In the genomic region with DNA sequence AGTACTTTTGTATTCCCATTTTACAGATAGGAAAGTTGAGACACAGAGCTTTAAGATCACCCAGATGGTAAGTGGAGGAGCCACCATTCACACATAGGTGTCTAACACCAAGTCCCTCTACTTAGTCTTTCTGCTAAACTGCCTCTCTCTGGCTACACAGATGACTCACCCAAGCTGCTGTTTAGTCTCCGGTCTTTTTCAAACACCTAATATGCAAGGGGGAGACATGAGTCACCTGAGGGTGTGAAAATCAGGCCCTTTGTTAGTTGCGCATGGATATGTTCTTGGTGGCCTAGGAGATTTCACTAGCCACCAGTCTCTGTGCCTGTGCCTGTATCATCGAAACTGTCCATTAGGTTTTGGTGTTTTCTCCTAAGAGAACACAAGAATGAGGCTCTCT, we compare ENCODE assay signal across 13 cellular contexts.
DNase-seq lines count a peak whose midpoint lies in the region; ATAC-seq, FAIRE-seq and TF ChIP-seq lines count a peak whose summit lies in the region.
"Had no signal": no experiment of that assay in that cellular context is flagged by ENCODE, and none has a peak within 500 bp of the region (broad histone marks: within the 10 kb centered on the region; RNA-seq: fewer than 3 reads in every experiment).

No MANE protein-coding gene starts in this region.

- H3K9me2 ChIP-seq in PC-3 (replicated peaks; ENCODE audit: low read length): no peaks in the 10 kb centered on the region

- H3K36me3 Mint-ChIP-seq in MCF 10A (ENCODE audit: insufficient read depth, unreplicated experiment): no peaks in the 10 kb centered on the region

- CTCF ChIA-PET in MCF 10A (lab: Yijun Ruan, JAX): interaction anchor here (0.9 to 1.1 kb wide), 2 partner anchors 16 to 406 kb away, joined by 3 to 5 read pairs; no protein-coding TSS in a partner anchor
- CTCF ChIA-PET in PC-3 (lab: Charles Lee): no interaction called here

- no peak overlapping the region for H3K27ac Mint-ChIP-seq in MCF 10A (ENCODE audit: low read depth, unreplicated experiment)
- H3K27ac Mint-ChIP-seq: memory B cell; T-helper 1 cell treated with Interleukin-12 subunit alpha and Interleukin-12 subunit beta and Interleukin-4 antibody, amounts not matched to agents 30 μg/mL and 1 μg/mL, for 36 hours had no signal

- POLR2A ChIA-PET in MCF 10A (lab: Yijun Ruan, JAX): no interaction called here
- POLR2A ChIA-PET in PC-3 (lab: Charles Lee; ENCODE audit: unreplicated experiment): no interaction called here

- TF ChIP-seq POLR2A in breast epithelium (IDR thresholded peaks at IDR 0.05): no peak

- no peak overlapping the region for H3K4me3 Mint-ChIP-seq in MCF 10A (ENCODE audit: unreplicated experiment)
- H3K4me3 Mint-ChIP-seq: memory B cell; T-helper 1 cell treated with Interleukin-12 subunit alpha and Interleukin-12 subunit beta and Interleukin-4 antibody, amounts not matched to agents 30 μg/mL and 1 μg/mL, for 36 hours had no signal

- H3K36me3 ChIP-seq in breast epithelium: no peaks in the 10 kb centered on the region
- no peaks in the 10 kb centered on the region for H3K36me3 ChIP-seq in PC-3 (ENCODE audit: low read depth, low read length)
- H3K36me3 ChIP-seq: cardiac muscle cell had no signal

- FAIRE-seq in urothelium cell line (lab: Jason Lieb, UNC): peak; percentile 37

- ATAC-seq in PC-3 (no peak), GM19023 (IDR thresholded peaks at IDR 0.05; ENCODE audit: unreplicated experiment) (no peak)

- no peak overlapping the region for H2AFZ ChIP-seq in PC-3 (ENCODE audit: low read length)

- no peak for TF ChIP-seq CTCF in MCF 10A (IDR thresholded peaks at IDR 0.05; ENCODE audit: unreplicated experiment)
- TF ChIP-seq CTCF in breast epithelium (IDR thresholded peaks at IDR 0.05): no peak
- no peak for TF ChIP-seq CTCF in PC-3 (conservative IDR thresholded peaks at IDR 0.05; ENCODE audit: low read depth, low read length)

- no peak overlapping the region for H3K4me2 ChIP-seq in PC-3 (ENCODE audit: low read length)
- H3K4me2 ChIP-seq: KMS-11 had no signal

- H3K4me1 ChIP-seq in breast epithelium (no peaks in the 10 kb centered on the region), PC-3 (ENCODE audit: insufficient read depth, low read length) (no peaks in the 10 kb centered on the region)

- H3K4me1 Mint-ChIP-seq in MCF 10A (ENCODE audit: insufficient read depth, unreplicated experiment): peaks cover 12% of the 10 kb centered on the region

- DNase-seq in MCF 10A (ENCODE audit: unreplicated experiment) (peak; percentile 86), breast epithelium (ENCODE audit: low spot score in 2 of 2) (no peak), PC-3 (peak; percentile 1), glomerular visceral epithelial cell (ENCODE audit: extremely low spot score) (peak; percentile 31), urothelium cell line (ENCODE audit: low spot score) (peak; percentile 69), NCI-H748 treated with DMSO at 0.1 percent for 48 hours (lab: John Stamatoyannopoulos, UW) (no peak)
- no peak for DNase-seq in stimulated activated CD8-positive, alpha-beta memory T cell treated with anti-CD3 and anti-CD28 coated beads, Interleukin-4, amount 100 ng/mL, for 48 hours
- DNase-seq: NCI-H524 treated with DMSO at 0.1 percent for 48 hours had no signal

- no TSS peak for BruUV-seq in MCF 10A (replicated peaks; lab: Mats Ljungman, UMichigan)
- no TSS peak for BruUV-seq in PC-3 (replicated peaks; lab: Mats Ljungman, UMichigan)

- H3K4me3 ChIP-seq in breast epithelium (no peak overlapping the region), PC-3 (ENCODE audit: low read length) (no peak overlapping the region)
- H3K4me3 ChIP-seq: cardiac muscle cell had no signal

- no peaks in the 10 kb centered on the region for H4K20me1 ChIP-seq in PC-3 (ENCODE audit: low read length)

- no peak overlapping the region for H3K9ac ChIP-seq in PC-3 (ENCODE audit: low read length)
- H3K9ac ChIP-seq: KMS-11 had no signal

- intact Hi-C loops in MCF 10A (cut with micrococcal nuclease) (no loop called here), breast epithelium (cut with DNase I; ENCODE audit: low total_unique reads) (no loop called here), PC-3 (cut with micrococcal nuclease) (no loop called here)

- H3K79me2 ChIP-seq in PC-3 (ENCODE audit: low read length): no peaks in the 10 kb centered on the region

- no peaks in the 10 kb centered on the region for H3K9me3 Mint-ChIP-seq in MCF 10A (ENCODE audit: unreplicated experiment)

- H3K9me3 ChIP-seq in breast epithelium (peaks cover 0 to 6% of the 10 kb centered on the region in 2 donors), PC-3 (ENCODE audit: low read length) (no peaks in the 10 kb centered on the region)

- H3K27me3 Mint-ChIP-seq in MCF 10A (ENCODE audit: insufficient read depth, unreplicated experiment): peaks cover 8% of the 10 kb centered on the region
- H3K27me3 Mint-ChIP-seq: memory B cell had no signal

- H3F3A ChIP-seq in PC-3 (ENCODE audit: low read length, unreplicated experiment): no peaks in the 10 kb centered on the region

- H3K27ac ChIP-seq in breast epithelium (no peak overlapping the region), PC-3 (ENCODE audit: low read length) (no peak overlapping the region)
- H3K27ac ChIP-seq: cardiac muscle cell, KMS-11 had no signal

- no peaks in the 10 kb centered on the region for H3K27me3 ChIP-seq in breast epithelium
- H3K27me3 ChIP-seq in PC-3 (ENCODE audit: low read length): no peaks in the 10 kb centered on the region
- H3K27me3 ChIP-seq: cardiac muscle cell had no signal

Comparison
In these comparisons a context has a peak if more than half of its experiments do, and no peak if none do; other contexts are left out.
1. DNase-seq: peak in MCF 10A (single experiment), PC-3 (single experiment), glomerular visceral epithelial cell (single experiment) and urothelium cell line (single experiment); none in breast epithelium (0 of 2), NCI-H748 treated with DMSO at 0.1 percent for 48 hours (single experiment) and stimulated activated CD8-positive, alpha-beta memory T cell treated with anti-CD3 and anti-CD28 coated beads, Interleukin-4, amount 100 ng/mL, for 48 hours (single experiment).